ENCODE assay signal across 1 cellular context in the genomic region with DNA sequence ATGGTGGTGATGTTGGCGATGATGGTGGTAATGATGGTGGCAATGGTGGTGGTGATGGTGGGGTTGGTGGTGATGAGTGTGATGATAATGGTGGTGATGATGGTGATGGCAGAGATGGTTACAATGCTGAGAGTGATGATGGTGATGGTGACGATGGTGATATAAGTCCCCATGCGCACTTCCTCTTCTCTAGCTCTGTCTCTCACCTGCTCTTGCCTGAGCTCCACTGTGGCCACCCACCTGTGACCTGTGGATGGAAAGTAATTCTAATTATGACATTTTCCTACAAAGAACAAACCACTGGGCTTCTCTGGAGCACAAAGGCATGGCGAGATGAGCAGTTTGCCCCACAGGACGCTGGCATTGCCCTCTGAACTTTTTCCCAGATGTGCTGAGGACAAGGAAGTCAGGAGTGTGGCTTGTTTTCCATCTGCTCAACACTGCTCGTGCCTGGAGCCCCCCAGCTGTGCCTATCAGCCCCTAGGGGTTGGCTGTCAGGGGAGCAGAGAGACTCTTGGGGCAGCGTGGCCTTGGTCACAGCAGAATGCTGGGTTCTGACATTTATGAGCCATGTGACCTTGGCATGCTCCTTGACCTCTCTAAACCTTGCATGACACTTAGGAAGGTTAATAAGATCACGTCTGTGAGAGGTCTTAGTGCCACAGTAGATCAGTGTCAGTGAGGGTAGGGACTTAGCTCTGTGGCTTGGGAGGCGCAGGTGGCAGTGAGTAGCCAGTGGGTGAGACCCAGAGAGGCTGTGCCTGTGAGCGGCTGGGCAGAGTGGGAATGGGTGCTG.
TF ChIP-seq lines count a peak whose summit lies in the region.

No MANE protein-coding gene starts in this region.

TF ChIP-seq in SK-N-SH, 30 proteins besides CTCF, POLR2A, EP300 and RAD21 (continued from another document):
- TF ChIP-seq, protein P1, sequence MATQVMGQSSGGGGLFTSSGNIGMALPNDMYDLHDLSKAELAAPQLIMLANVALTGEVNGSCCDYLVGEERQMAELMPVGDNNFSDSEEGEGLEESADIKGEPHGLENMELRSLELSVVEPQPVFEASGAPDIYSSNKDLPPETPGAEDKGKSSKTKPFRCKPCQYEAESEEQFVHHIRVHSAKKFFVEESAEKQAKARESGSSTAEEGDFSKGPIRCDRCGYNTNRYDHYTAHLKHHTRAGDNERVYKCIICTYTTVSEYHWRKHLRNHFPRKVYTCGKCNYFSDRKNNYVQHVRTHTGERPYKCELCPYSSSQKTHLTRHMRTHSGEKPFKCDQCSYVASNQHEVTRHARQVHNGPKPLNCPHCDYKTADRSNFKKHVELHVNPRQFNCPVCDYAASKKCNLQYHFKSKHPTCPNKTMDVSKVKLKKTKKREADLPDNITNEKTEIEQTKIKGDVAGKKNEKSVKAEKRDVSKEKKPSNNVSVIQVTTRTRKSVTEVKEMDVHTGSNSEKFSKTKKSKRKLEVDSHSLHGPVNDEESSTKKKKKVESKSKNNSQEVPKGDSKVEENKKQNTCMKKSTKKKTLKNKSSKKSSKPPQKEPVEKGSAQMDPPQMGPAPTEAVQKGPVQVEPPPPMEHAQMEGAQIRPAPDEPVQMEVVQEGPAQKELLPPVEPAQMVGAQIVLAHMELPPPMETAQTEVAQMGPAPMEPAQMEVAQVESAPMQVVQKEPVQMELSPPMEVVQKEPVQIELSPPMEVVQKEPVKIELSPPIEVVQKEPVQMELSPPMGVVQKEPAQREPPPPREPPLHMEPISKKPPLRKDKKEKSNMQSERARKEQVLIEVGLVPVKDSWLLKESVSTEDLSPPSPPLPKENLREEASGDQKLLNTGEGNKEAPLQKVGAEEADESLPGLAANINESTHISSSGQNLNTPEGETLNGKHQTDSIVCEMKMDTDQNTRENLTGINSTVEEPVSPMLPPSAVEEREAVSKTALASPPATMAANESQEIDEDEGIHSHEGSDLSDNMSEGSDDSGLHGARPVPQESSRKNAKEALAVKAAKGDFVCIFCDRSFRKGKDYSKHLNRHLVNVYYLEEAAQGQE (IDR thresholded peaks at IDR 0.05; ENCODE audit: low read depth, low read length), result no peak
- TF ChIP-seq CHD2 (IDR thresholded peaks at IDR 0.05; ENCODE audit: low read length, partially characterized antibody) (no peak), MXI1 (IDR thresholded peaks at IDR 0.05; ENCODE audit: low read depth, low read length) (no peak), FOSL2 (IDR thresholded peaks at IDR 0.05; ENCODE audit: borderline replicate concordance, low read depth) (no peak), NFIC (IDR thresholded peaks at IDR 0.05; ENCODE audit: borderline replicate concordance) (no peak)
